Comparison of ENCODE assay signal across 8 cellular contexts in genomic region chr9:134328841-134329575, GRCh38. TPM values are rescaled to one million over a fixed set of nuclear protein-coding genes. Genes with fewer than 3 reads are reported as not detected.
DNase-seq lines count a peak whose midpoint lies in the region; ATAC-seq and TF ChIP-seq lines count a peak whose summit lies in the region.

No MANE protein-coding gene starts in this region.

- dilution Hi-C loops in IMR-90 (cut with HindIII; ENCODE audit: low sequenced_read_pairs, unreplicated experiment) = no loop called here

- H3K27me3 ChIP-seq in IMR-90 (ENCODE audit: control insufficient read depth, insufficient read depth, low read length) (no peaks in the 10 kb centered on the region), dorsolateral prefrontal cortex (no peaks in the 10 kb centered on the region), lung (ENCODE audit: control insufficient read depth, insufficient read depth) (no peaks in the 10 kb centered on the region), transverse colon (no peaks in the 10 kb centered on the region)

- H3K9me3 ChIP-seq in IMR-90 (ENCODE audit: control insufficient read depth, insufficient read depth, low read length) (no peaks in the 10 kb centered on the region), lung (ENCODE audit: control insufficient read depth in 2 of 2, insufficient read depth in 1 of 2, low read length in 1 of 2) (no peaks in the 10 kb centered on the region), transverse colon (no peaks in the 10 kb centered on the region)

- peak overlapping the region; percentile 69 for H2AFZ ChIP-seq in IMR-90 (replicated peaks; ENCODE audit: low read length, poor library complexity)

- peaks cover 0 to 68% of the 10 kb centered on the region in 2 experiments; a peak in 3 of 4 replicates for H3K79me1 ChIP-seq in IMR-90 (ENCODE audit: low read depth in 1 of 2, low read length in 2 of 2)

- H3K27ac Mint-ChIP-seq in stimulated activated naive B cell treated with anti-CD40 and anti-IgM and Interleukin-4, amounts not matched to agents 10 μg/mL and 1 μg/mL and 100 μg/mL, for 72 hours = no peak overlapping the region
- no peak overlapping the region for H3K27ac Mint-ChIP-seq in activated CD8-positive, alpha-beta memory T cell treated with anti-CD3 and anti-CD28 coated beads, Interleukin-2, amount 10 ng/mL, durations not matched to agents 7 days and 5 days

- TF ChIP-seq CTCF in IMR-90 (conservative IDR thresholded peaks at IDR 0.05; ENCODE audit: low read depth, low read length) = no peak
- TF ChIP-seq CTCF in dorsolateral prefrontal cortex (IDR thresholded peaks at IDR 0.05 in 54 of 56, conservative IDR thresholded peaks at IDR 0.05 in 2 of 56; ENCODE audit: low read depth in 1 of 56, partially characterized antibody in 56 of 56) = no peak
- no peak for TF ChIP-seq CTCF in lung (IDR thresholded peaks at IDR 0.05; ENCODE audit: control extremely low read depth, extremely low read depth)
- TF ChIP-seq CTCF in transverse colon (IDR thresholded peaks at IDR 0.05) = peak in 1 of 5 experiments; percentile 10

- H3K36me3 ChIP-seq in IMR-90 (ENCODE audit: control insufficient read depth, insufficient read depth, low read length) (no peaks in the 10 kb centered on the region), lung (ENCODE audit: control insufficient read depth in 2 of 2, insufficient read depth in 2 of 2, low read length in 2 of 2) (no peaks in the 10 kb centered on the region), transverse colon (no peaks in the 10 kb centered on the region)

- peak overlapping the region; percentile 74 for H3K4me3 ChIP-seq in IMR-90 (ENCODE audit: insufficient read depth, low read depth, low read length)
- H3K4me3 ChIP-seq in dorsolateral prefrontal cortex = peak overlapping the region in 57 of 59 donors; percentile 4 to 95 (median 76)
- H3K4me3 ChIP-seq in lung = no peak overlapping the region
- peak overlapping the region; percentile 6 to 86 (median 78) for H3K4me3 ChIP-seq in transverse colon

- H3K4ac ChIP-seq in IMR-90 (ENCODE audit: low read depth, low read length) = peak overlapping the region; percentile 87

- peak overlapping the region; percentile 35 for H2AK5ac ChIP-seq in IMR-90 (ENCODE audit: low read depth, low read length)

- H2AK9ac ChIP-seq in IMR-90 (replicated peaks; ENCODE audit: low read depth, low read length, poor library complexity) = peak overlapping the region; percentile 92

- no peak overlapping the region for H3K4me3 Mint-ChIP-seq in stimulated activated naive B cell treated with anti-CD40 and anti-IgM and Interleukin-4, amounts not matched to agents 10 μg/mL and 1 μg/mL and 100 μg/mL, for 72 hours
- H3K4me3 Mint-ChIP-seq in activated CD8-positive, alpha-beta memory T cell treated with anti-CD3 and anti-CD28 coated beads, Interleukin-2, amount 10 ng/mL, durations not matched to agents 7 days and 5 days = no peak overlapping the region

- POLR2A ChIA-PET in IMR-90 (lab: Charles Lee; ENCODE audit: unreplicated experiment) = no interaction called here

- peaks cover 12 to 30% of the 10 kb centered on the region in 2 donors for H3K27me3 Mint-ChIP-seq in stimulated activated naive B cell treated with anti-CD40 and anti-IgM and Interleukin-4, amounts not matched to agents 10 μg/mL and 1 μg/mL and 100 μg/mL, for 72 hours
- H3K27me3 Mint-ChIP-seq in activated CD8-positive, alpha-beta memory T cell treated with anti-CD3 and anti-CD28 coated beads, Interleukin-2, amount 10 ng/mL, durations not matched to agents 7 days and 5 days = peaks cover 29% of the 10 kb centered on the region

- no peaks in the 10 kb centered on the region for H3K9me3 Mint-ChIP-seq in stimulated activated naive B cell treated with anti-CD40 and anti-IgM and Interleukin-4, amounts not matched to agents 10 μg/mL and 1 μg/mL and 100 μg/mL, for 72 hours
- H3K9me3 Mint-ChIP-seq in activated CD8-positive, alpha-beta memory T cell treated with anti-CD3 and anti-CD28 coated beads, Interleukin-2, amount 10 ng/mL, durations not matched to agents 7 days and 5 days (ENCODE audit: low read depth) = no peaks in the 10 kb centered on the region

- DNase-seq in IMR-90 (no peak), dorsolateral prefrontal cortex (no peak), lung (ENCODE audit: low spot score) (no peak), transverse colon (peak; percentile 71), COR-L47 (lab: John Stamatoyannopoulos, UW) (no peak), OCI-M2 (lab: John Stamatoyannopoulos, UW; ENCODE audit: unreplicated experiment) (no peak)
- DNase-seq in stimulated activated naive B cell treated with anti-CD40 and anti-IgM and Interleukin-4, amounts not matched to agents 10 μg/mL and 1 μg/mL and 100 μg/mL, for 72 hours = no peak
- DNase-seq in activated CD8-positive, alpha-beta memory T cell treated with anti-CD3 and anti-CD28 coated beads, Interleukin-2, amount 10 ng/mL, durations not matched to agents 7 days and 5 days = no peak

- peak overlapping the region; percentile 83 for H2BK120ac ChIP-seq in IMR-90 (ENCODE audit: low read depth, low read length)

- TF ChIP-seq POLR2A in IMR-90 (IDR thresholded peaks at IDR 0.05; ENCODE audit: low read depth, low read length) (no peak), transverse colon (IDR thresholded peaks at IDR 0.05) (no peak)

- WGBS in IMR-90 (ENCODE audit: extremely low coverage in 2 of 2, insufficient read length in 1 of 2), 2 experiments = 21% methylated on average over 13 of the region's 31 CpGs; no CpG with 5 or more reads in 1 of the 2 experiments
- WGBS in lung, 2 donors = 40 to 72% methylated on average over 31 of the region's 31 CpGs
- 39% methylated on average over 26 of the region's 31 CpGs; no CpG with 5 or more reads in 1 of the 2 donors for WGBS in transverse colon (ENCODE audit: low coverage in 1 of 2), 2 donors

- H4K8ac ChIP-seq in IMR-90 (ENCODE audit: low read depth in 2 of 2, low read length in 2 of 2) = peak overlapping the region in 1 of 2 experiments; percentile 73; a peak in 2 of 4 replicates

- H3K4me2 ChIP-seq in IMR-90 (ENCODE audit: low read depth, low read length) = peak overlapping the region; percentile 93

- H2BK15ac ChIP-seq in IMR-90 (ENCODE audit: low read depth, low read length) = no peak overlapping the region

- H3K4me1 Mint-ChIP-seq in stimulated activated naive B cell treated with anti-CD40 and anti-IgM and Interleukin-4, amounts not matched to agents 10 μg/mL and 1 μg/mL and 100 μg/mL, for 72 hours = peaks cover 10 to 39% of the 10 kb centered on the region in 2 donors
- H3K4me1 Mint-ChIP-seq in activated CD8-positive, alpha-beta memory T cell treated with anti-CD3 and anti-CD28 coated beads, Interleukin-2, amount 10 ng/mL, durations not matched to agents 7 days and 5 days = peaks cover 2% of the 10 kb centered on the region

- H4K5ac ChIP-seq in IMR-90 (ENCODE audit: low read depth, low read length) = peak overlapping the region; percentile 26; the same call in 1 of the 2 replicates

- TF ChIP-seq EP300 in transverse colon (IDR thresholded peaks at IDR 0.05; ENCODE audit: low read depth) = no peak

- peak overlapping the region; percentile 65 for H4K91ac ChIP-seq in IMR-90 (ENCODE audit: insufficient read depth, low read depth, low read length)

- peak; percentile 1 for ATAC-seq in IMR-90 (ENCODE audit: low read depth)
- no peak for ATAC-seq in lung (ENCODE audit: insufficient read depth, low FRiP score)
- no peak for ATAC-seq in stimulated activated naive B cell treated with anti-CD40 and anti-IgM and Interleukin-4, amounts not matched to agents 10 μg/mL and 1 μg/mL and 100 μg/mL, for 72 hours (replicated peaks)
- ATAC-seq in activated CD8-positive, alpha-beta memory T cell treated with anti-CD3 and anti-CD28 coated beads, Interleukin-2, amount 10 ng/mL, durations not matched to agents 7 days and 5 days = no peak

- peaks cover 50% of the 10 kb centered on the region for H3K4me1 ChIP-seq in IMR-90 (ENCODE audit: control insufficient read depth, insufficient read depth, low read length)
- H3K4me1 ChIP-seq in lung (ENCODE audit: control insufficient read depth in 2 of 2, insufficient read depth in 2 of 2, low read length in 2 of 2) = peaks cover 9 to 61% of the 10 kb centered on the region in 2 donors
- H3K4me1 ChIP-seq in transverse colon = peaks cover 59 to 84% (median 79%) of the 10 kb centered on the region in 4 donors

- peak overlapping the region; percentile 95 for H3K14ac ChIP-seq in IMR-90 (replicated peaks; ENCODE audit: low read depth, low read length)

- peak overlapping the region; percentile 35; the same call in 1 of the 2 replicates for H3K56ac ChIP-seq in IMR-90 (ENCODE audit: extremely low read depth, insufficient read depth, low read length)

- H3K27ac ChIP-seq in IMR-90 (ENCODE audit: insufficient read depth, low read length) = peak overlapping the region; percentile 84
- H3K27ac ChIP-seq in dorsolateral prefrontal cortex = peak overlapping the region in 53 of 59 donors; percentile 11 to 88 (median 76)
- peak overlapping the region; percentile 39 to 79 for H3K27ac ChIP-seq in lung (ENCODE audit: low read depth in 1 of 2, low read length in 1 of 2)
- peak overlapping the region; percentile 90 to 92 (median 90) for H3K27ac ChIP-seq in transverse colon

- H2BK20ac ChIP-seq in IMR-90 (ENCODE audit: low read depth, low read length) = no peak overlapping the region

- BruUV-seq in IMR-90 (replicated peaks; lab: Mats Ljungman, UMichigan) = no TSS peak

- peak overlapping the region; percentile 73 for H2BK5ac ChIP-seq in IMR-90 (ENCODE audit: low read depth, low read length, poor library complexity, severe bottlenecking)

- in situ Hi-C loops in IMR-90 (cut with MboI; ENCODE audit: low sequenced_read_pairs) = no loop called here
- in situ Hi-C loops in transverse colon (cut with MboI; ENCODE audit: low pct_ligation_motif_present in 1 of 4, low pct_unique_long_range_greater_than_20kb in 1 of 4, low sequenced_read_pairs in 3 of 4) = no loop called here

- H3K9me1 ChIP-seq in IMR-90 (ENCODE audit: insufficient read depth, low read length) = peaks cover 26% of the 10 kb centered on the region; the same call in 1 of the 2 replicates

- intact Hi-C loops in IMR-90 (cut with micrococcal nuclease) = loop anchor here (1.0 to 10.0 kb wide), 3 partner anchors 142 to 264 kb away; partner anchors contain the start of gene BRD3
- intact Hi-C loops in dorsolateral prefrontal cortex (cut with DNase I) = loop anchor here in 1 of 2 donors (5.0 kb wide), 2 partner anchors 33 to 262 kb away; partner anchors contain the start of gene BRD3
- intact Hi-C loops in transverse colon (cut with DNase I; ENCODE audit: low total_unique reads) = loop anchor here (10.0 kb wide), 2 partner anchors 106 to 154 kb away; no protein-coding TSS in a partner anchor

- CTCF ChIA-PET in IMR-90 (lab: Yijun Ruan, JAX) = interaction anchor here (0.8 to 1.8 kb wide), 3 partner anchors 114 to 159 kb away, joined by 3 to 8 read pairs (median 3); no protein-coding TSS in a partner anchor
- CTCF ChIA-PET in activated CD8-positive, alpha-beta memory T cell treated with anti-CD3 and anti-CD28 coated beads, Interleukin-2, amount 10 ng/mL, durations not matched to agents 7 days and 5 days (lab: Charles Lee) = interaction anchor here (1.3 kb wide), 1 partner anchor 121 kb away, joined by 3 read pairs; no protein-coding TSS in a partner anchor

- peak overlapping the region; percentile 16; the same call in 1 of the 2 replicates for H3K18ac ChIP-seq in IMR-90 (ENCODE audit: low read depth, low read length)

- TF ChIP-seq RAD21 in IMR-90 (IDR thresholded peaks at IDR 0.05; ENCODE audit: low read length) = no peak

- peak overlapping the region; percentile 90; the same call in 1 of the 2 replicates for H3K23ac ChIP-seq in IMR-90 (ENCODE audit: low read depth, low read length)

- H3K36me3 Mint-ChIP-seq in stimulated activated naive B cell treated with anti-CD40 and anti-IgM and Interleukin-4, amounts not matched to agents 10 μg/mL and 1 μg/mL and 100 μg/mL, for 72 hours = no peaks in the 10 kb centered on the region
- H3K36me3 Mint-ChIP-seq in activated CD8-positive, alpha-beta memory T cell treated with anti-CD3 and anti-CD28 coated beads, Interleukin-2, amount 10 ng/mL, durations not matched to agents 7 days and 5 days = no peaks in the 10 kb centered on the region

- H3K9ac ChIP-seq in IMR-90 (ENCODE audit: low read depth, low read length) = peak overlapping the region; percentile 75

- peaks cover 71% of the 10 kb centered on the region for H4K20me1 ChIP-seq in IMR-90 (ENCODE audit: insufficient read depth, low read length)

RNA-seq across cellular contexts. Expression of gene RXRA, which starts 2.8 kb away (rescaled TPM):
- 7.5 and 8.1 TPM in 2 replicates for total RNA-seq in IMR-90 (2012; rRNA removed)
- 17.9 and 19.0 TPM in 2 replicates for polyA plus RNA-seq in IMR-90 (2012; rRNA removed)
- polyA plus RNA-seq in IMR-90 (2012; cell fraction: cytosol; rRNA removed) = 7.8 and 17.6 TPM in 2 replicates
- polyA plus RNA-seq in IMR-90 (2012; cell fraction: nucleus; rRNA removed; ENCODE audit: low replicate concordance) = 11.2 and 21.7 TPM in 2 replicates
- total RNA-seq in dorsolateral prefrontal cortex = 100 to 1,000 TPM in 4 of 120 experiments, 10 to 100 TPM in 116; 32.1 to 133 (median 55.1) TPM
- 10 to 100 TPM; 24.2 to 85.2 TPM for total RNA-seq in lung
- polyA plus RNA-seq in lung = 10 to 100 TPM; 45.5 to 58.9 TPM
- 10 to 100 TPM; 27.3 to 70.5 (median 58.6) TPM for total RNA-seq in transverse colon
- total RNA-seq in activated CD8-positive, alpha-beta memory T cell treated with anti-CD3 and anti-CD28 coated beads, Interleukin-2, amount 10 ng/mL, durations not matched to agents 7 days and 5 days = 1 to 10 TPM in 1 of 2 experiments, under 1 TPM in 1; 0.91 to 1.5 TPM
